In the genomic region with DNA sequence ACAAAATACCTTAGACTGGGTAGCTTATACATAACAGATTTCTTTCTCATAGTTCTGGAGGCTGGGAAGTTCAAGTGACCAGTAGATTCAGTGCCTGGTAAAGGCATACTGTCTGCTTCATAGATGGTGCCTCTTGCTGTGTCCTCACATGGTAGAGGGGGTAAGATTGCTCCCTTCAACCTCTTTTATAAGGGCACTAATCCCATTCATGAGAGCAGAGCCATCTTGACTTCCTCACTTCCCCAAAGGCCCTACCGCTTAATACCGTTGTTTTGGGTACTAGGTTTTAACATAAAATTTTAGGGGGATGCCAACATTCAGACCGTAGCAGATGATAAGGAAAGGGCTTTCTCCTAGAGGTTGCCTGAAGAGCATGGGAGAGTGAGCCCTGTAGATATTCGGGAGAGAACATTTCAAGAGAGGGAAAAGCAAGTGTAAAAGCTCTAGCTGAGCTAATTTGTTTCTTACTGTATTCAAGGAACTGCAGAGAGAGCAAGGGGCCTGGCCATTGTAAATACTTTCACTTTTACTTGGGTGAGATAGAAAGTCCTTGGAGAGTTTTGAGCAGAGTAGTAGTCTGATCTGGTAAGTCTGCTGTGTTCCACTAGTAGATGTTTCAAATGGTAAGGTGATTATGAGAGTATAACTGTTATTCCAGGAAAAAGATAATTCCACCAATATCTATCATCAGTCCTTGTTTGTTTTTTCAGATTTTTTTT, we compare ENCODE assay signal across 8 cellular contexts. TPM values are rescaled to one million over a fixed set of nuclear protein-coding genes. Genes with fewer than 3 reads are reported as not detected.
DNase-seq lines count a peak whose midpoint lies in the region; ATAC-seq and TF ChIP-seq lines count a peak whose summit lies in the region.

No MANE protein-coding gene starts in this region.

- DNase-seq in H9 = no peak
- peak; percentile 40 for DNase-seq in NAMALWA (ENCODE audit: low spot score)
- peak; percentile 68 for DNase-seq in iris pigment epithelial cell (ENCODE audit: low read depth)
- no peak for DNase-seq in superior temporal gyrus (ENCODE audit: extremely low spot score)
- no peak for DNase-seq in hepatic stellate cell (ENCODE audit: low spot score)
- no peak for DNase-seq in NCI-H510A (lab: John Stamatoyannopoulos, UW)
- no peak for DNase-seq in D341Med (ENCODE audit: low spot score)

- H2AFZ ChIP-seq in H9 (ENCODE audit: low read length) = no peak overlapping the region

- H3K23me2 ChIP-seq in H9 (ENCODE audit: insufficient read length, low read depth, low read length, poor library complexity, severe bottlenecking) = no peaks in the 10 kb centered on the region

- H3K79me2 ChIP-seq in H9 (ENCODE audit: insufficient read depth, low read length) = peaks cover 5% of the 10 kb centered on the region; the same call in 1 of the 2 replicates

- no peak overlapping the region for H3K23ac ChIP-seq in H9 (ENCODE audit: insufficient read length, low read depth, low read length)

- H3K4me2 ChIP-seq in H9 (ENCODE audit: insufficient read depth, insufficient read length, low read length) = no peak overlapping the region

- no peak overlapping the region for H4K91ac ChIP-seq in H9 (ENCODE audit: insufficient read length, low read depth, low read length)

- no peak overlapping the region for H3K56ac ChIP-seq in H9 (ENCODE audit: insufficient read length, low read depth, low read length)

- no peaks in the 10 kb centered on the region for H3K27me3 ChIP-seq in H9 (ENCODE audit: insufficient read depth, low read length)

- H4K5ac ChIP-seq in H9 (ENCODE audit: insufficient read length, low read depth, low read length) = no peak overlapping the region

- H3K9ac ChIP-seq in H9 (ENCODE audit: extremely low read depth, insufficient read length, low read length) = no peak overlapping the region

- peak; percentile 93 for ATAC-seq in GM18858 (IDR thresholded peaks at IDR 0.05; ENCODE audit: unreplicated experiment)

- H3K27ac ChIP-seq in H9 (ENCODE audit: insufficient read length, low read depth, low read length) = no peak overlapping the region

- H3K9me3 Mint-ChIP-seq in H9 = peaks cover 0 to 3% of the 10 kb centered on the region in 2 experiments; a peak in 1 of 5 replicates

- no peak overlapping the region for H3K18ac ChIP-seq in H9 (ENCODE audit: insufficient read length, low read depth, low read length)

- no peak for TF ChIP-seq CTCF in H9 (conservative IDR thresholded peaks at IDR 0.05)

- no peaks in the 10 kb centered on the region for H4K20me1 ChIP-seq in H9 (ENCODE audit: control insufficient read depth, insufficient read depth, insufficient read length)

- no peak overlapping the region for H3K14ac ChIP-seq in H9 (ENCODE audit: insufficient read depth, low read length)

- no peak overlapping the region for H2BK5ac ChIP-seq in H9 (ENCODE audit: insufficient read length, low read length)

- H2BK20ac ChIP-seq in H9 (ENCODE audit: low read depth, low read length, poor library complexity, severe bottlenecking) = no peak overlapping the region

- peaks cover 0 to 9% (median 2%) of the 10 kb centered on the region in 3 experiments; a peak in 2 of 7 replicates for H3K36me3 Mint-ChIP-seq in H9 (ENCODE audit: insufficient read depth in 1 of 3, low read depth in 3 of 3)

- no peak overlapping the region for H2BK12ac ChIP-seq in H9 (ENCODE audit: insufficient read length, low read depth, low read length)

- H3T11ph ChIP-seq in H9 (ENCODE audit: low read length) = no peak overlapping the region

- no peak overlapping the region for H2AK5ac ChIP-seq in H9 (ENCODE audit: insufficient read length, low read length)

- H3K4ac ChIP-seq in H9 (ENCODE audit: low read depth, low read length) = no peak overlapping the region

- no peak overlapping the region for H4K8ac ChIP-seq in H9 (replicated peaks; ENCODE audit: insufficient read length, low read depth, low read length)

- H3K27ac Mint-ChIP-seq in H9 = peak overlapping the region; percentile 13 to 62 (median 20); a peak in 5 of 7 replicates

- WGBS in H9 (ENCODE audit: extremely low coverage, insufficient read length, low lambda C conversion rate) = no CpG with 5 or more reads among the region's 4 CpGs

- no peaks in the 10 kb centered on the region for H3K79me1 ChIP-seq in H9 (ENCODE audit: insufficient read depth, low read depth, low read length, poor library complexity, severe bottlenecking)

- H3K4me1 ChIP-seq in H9 (ENCODE audit: insufficient read depth, low read length) = no peaks in the 10 kb centered on the region

- no peak overlapping the region for H2BK15ac ChIP-seq in H9 (ENCODE audit: low read depth, low read length)

- no peak overlapping the region for H2BK120ac ChIP-seq in H9 (ENCODE audit: low read depth, low read length, poor library complexity, severe bottlenecking)

- peaks cover 14 to 24% of the 10 kb centered on the region in 2 experiments for H3K4me1 Mint-ChIP-seq in H9

- no peak overlapping the region for H3K4me3 Mint-ChIP-seq in H9

- no peaks in the 10 kb centered on the region for H3K27me3 Mint-ChIP-seq in H9 (ENCODE audit: low read depth)

- H3K9me3 ChIP-seq in H9 (ENCODE audit: control insufficient read depth, low read depth, low read length) = no peaks in the 10 kb centered on the region

RNA-seq across cellular contexts. Expression of a gene that starts 27.3 kb away (rescaled TPM):
- 30.6 and 33.7 TPM in 2 replicates for total RNA-seq in H9 (2021)

Comparison
In these comparisons a context has a peak if more than half of its experiments do, and no peak if none do; other contexts are left out.
1. DNase-seq: peak in NAMALWA (single experiment) and iris pigment epithelial cell (single experiment); none in H9 (single experiment), superior temporal gyrus (single experiment), hepatic stellate cell (single experiment), NCI-H510A (single experiment) and D341Med (single experiment).